ENCODE assay signal across 8 cellular contexts in the genomic region with DNA sequence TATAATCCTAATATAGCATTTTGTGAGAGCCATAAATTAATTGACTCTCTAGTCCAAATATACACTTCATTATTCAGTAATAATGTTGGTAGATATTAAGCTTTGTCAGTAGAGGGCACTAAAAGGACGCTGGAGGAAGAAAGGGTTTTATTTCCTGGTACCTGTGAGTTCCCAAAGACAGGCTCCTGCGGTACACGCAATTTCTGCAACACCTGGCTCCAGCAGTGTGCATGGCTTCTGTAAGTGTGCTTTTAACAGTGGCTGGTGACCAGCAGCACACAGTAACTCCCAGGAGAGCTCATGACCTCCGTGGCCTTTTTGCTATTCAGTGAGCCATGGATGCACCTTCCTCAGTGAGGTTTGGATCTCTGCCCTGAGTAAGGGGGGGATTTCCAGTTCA.
DNase-seq lines count a peak whose midpoint lies in the region; ATAC-seq, FAIRE-seq and TF ChIP-seq lines count a peak whose summit lies in the region.

No MANE protein-coding gene starts in this region.

- H3K9me3 ChIP-seq in OCI-LY7 (ENCODE audit: low read length) (no peaks in the 10 kb centered on the region), uterus (no peaks in the 10 kb centered on the region), right atrium auricular region (no peaks in the 10 kb centered on the region)

- TF ChIP-seq CTCF in OCI-LY7 (conservative IDR thresholded peaks at IDR 0.05; ENCODE audit: low read length) = peak; percentile 77
- peak; percentile 55 for TF ChIP-seq CTCF in fibroblast of pulmonary artery (IDR thresholded peaks at IDR 0.05; ENCODE audit: low read length, missing control alignments)
- TF ChIP-seq CTCF in uterus (IDR thresholded peaks at IDR 0.05) = no peak
- TF ChIP-seq CTCF in right atrium auricular region (IDR thresholded peaks at IDR 0.05) = no peak

- no peak for TF ChIP-seq POLR2A in uterus (IDR thresholded peaks at IDR 0.05)

- H3K36me3 ChIP-seq in OCI-LY7 (ENCODE audit: insufficient read depth, low read length) = no peaks in the 10 kb centered on the region
- H3K36me3 ChIP-seq in uterus = no peaks in the 10 kb centered on the region
- no peaks in the 10 kb centered on the region for H3K36me3 ChIP-seq in right atrium auricular region

- ATAC-seq in GM19455 (IDR thresholded peaks at IDR 0.05; ENCODE audit: unreplicated experiment) = peak; percentile 72
- peak; percentile 94 for ATAC-seq in HG03378 (IDR thresholded peaks at IDR 0.05; ENCODE audit: unreplicated experiment)

- H4K20me1 ChIP-seq in OCI-LY7 (ENCODE audit: insufficient read depth, low read length) = no peaks in the 10 kb centered on the region

- no peak overlapping the region for H3K27ac ChIP-seq in OCI-LY7 (ENCODE audit: low read depth, low read length, poor library complexity, severe bottlenecking)
- no peak overlapping the region for H3K27ac ChIP-seq in uterus
- no peak overlapping the region for H3K27ac ChIP-seq in right atrium auricular region

- BruUV-seq in OCI-LY7 (replicated peaks; lab: Mats Ljungman, UMichigan) = no TSS peak

- no peaks in the 10 kb centered on the region for H3K27me3 ChIP-seq in uterus
- H3K27me3 ChIP-seq in right atrium auricular region = no peaks in the 10 kb centered on the region

- H3K4me2 ChIP-seq in OCI-LY7 (ENCODE audit: low read length) = peak overlapping the region; percentile 20; the same call in 1 of the 2 replicates

- FAIRE-seq in G401.6 (lab: Jason Lieb, UNC) = peak; percentile 39

- DNase-seq in OCI-LY7 (ENCODE audit: low spot score) (peak; percentile 28), fibroblast of pulmonary artery (ENCODE audit: low read depth) (peak; percentile 34), uterus (no peak), posterior vena cava (ENCODE audit: low spot score) (no peak), right atrium auricular region (ENCODE audit: low spot score) (no peak)

- intact Hi-C loops in OCI-LY7 (cut with micrococcal nuclease; ENCODE audit: unreplicated experiment) (no loop called here), uterus (cut with DNase I; ENCODE audit: low total_unique reads) (no loop called here), posterior vena cava (cut with DNase I) (no loop called here)

- no peaks in the 10 kb centered on the region for H3K4me1 ChIP-seq in OCI-LY7 (ENCODE audit: insufficient read depth, low read length, poor library complexity, severe bottlenecking)
- H3K4me1 ChIP-seq in uterus = no peaks in the 10 kb centered on the region
- H3K4me1 ChIP-seq in right atrium auricular region = no peaks in the 10 kb centered on the region

- H3K4me3 ChIP-seq in OCI-LY7 (ENCODE audit: low read depth, low read length, poor library complexity, severe bottlenecking) (no peak overlapping the region), fibroblast of pulmonary artery (replicated peaks; ENCODE audit: low read depth, low read length) (no peak overlapping the region), uterus (no peak overlapping the region), right atrium auricular region (no peak overlapping the region)

- H3K9me2 ChIP-seq in OCI-LY7 (ENCODE audit: insufficient read depth, low read length) = no peaks in the 10 kb centered on the region

- peak overlapping the region; percentile 57; the same call in 1 of the 2 replicates for H2AFZ ChIP-seq in OCI-LY7 (ENCODE audit: low read length)

- no peaks in the 10 kb centered on the region for H3K79me2 ChIP-seq in OCI-LY7 (ENCODE audit: insufficient read depth, low read depth, low read length)

- POLR2A ChIA-PET in OCI-LY7 (lab: Charles Lee) = interaction anchor here (0.6 to 1.2 kb wide), 3 partner anchors 10 to 800 kb away, joined by 3 read pairs; no protein-coding TSS in a partner anchor

- CTCF ChIA-PET in OCI-LY7 (lab: Charles Lee; ENCODE audit: unreplicated experiment) = no interaction called here

Comparison
In these comparisons a context has a peak if more than half of its experiments do, and no peak if none do; other contexts are left out.
1. DNase-seq: peak in OCI-LY7 (single experiment) and fibroblast of pulmonary artery (single experiment); none in uterus (0 of 2), posterior vena cava (single experiment) and right atrium auricular region (single experiment).
2. CTCF ChIP-seq: peak in OCI-LY7 (single experiment) and fibroblast of pulmonary artery (single experiment); none in uterus (0 of 4) and right atrium auricular region (0 of 2).